Comparison of ENCODE assay signal across 11 cellular contexts in the genomic region with DNA sequence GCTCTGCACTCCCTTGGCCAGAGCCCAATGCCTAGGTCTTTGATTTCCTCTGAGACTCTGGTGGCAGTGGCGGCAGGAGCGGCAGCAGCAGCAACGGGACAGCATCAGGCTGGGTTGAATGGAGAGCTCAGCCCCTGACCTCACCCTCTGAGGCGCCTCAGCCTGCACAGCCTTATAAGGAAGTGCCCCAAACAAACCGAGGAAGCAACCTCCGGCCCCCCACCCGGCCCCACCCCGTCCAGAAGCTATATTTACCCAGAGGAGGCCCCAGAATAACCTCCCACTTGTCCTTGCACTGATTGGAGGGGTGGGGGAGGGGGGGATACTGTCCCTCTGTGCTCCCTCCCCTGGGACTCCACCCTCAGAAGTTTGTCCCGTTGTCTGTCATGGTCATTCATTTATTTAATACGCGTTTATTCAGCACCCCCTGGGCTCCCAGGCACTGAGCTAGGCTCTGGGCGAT. TPM values are rescaled to one million over a fixed set of nuclear protein-coding genes. Genes with fewer than 3 reads are reported as not detected.
DNase-seq lines count a peak whose midpoint lies in the region; ATAC-seq, FAIRE-seq and TF ChIP-seq lines count a peak whose summit lies in the region.
"Had no signal": no experiment of that assay in that cellular context is flagged by ENCODE, and none has a peak within 500 bp of the region (broad histone marks: within the 10 kb centered on the region; RNA-seq: fewer than 3 reads in every experiment).

No MANE protein-coding gene starts in this region.

- H3K36me3 Mint-ChIP-seq in activated T-cell treated with anti-CD3 and anti-CD28 coated beads, Interleukin-2, amount 50 U/mL, for 24 hours (ENCODE audit: low read depth) = peaks cover 4% of the 10 kb centered on the region

- H3K27ac ChIP-seq in HepG2 (ENCODE audit: extremely low read length, insufficient read depth, low read length) = peak overlapping the region; percentile 35
- peak overlapping the region; percentile 80 to 91 (median 83) for H3K27ac ChIP-seq in upper lobe of left lung

- H3K4me3 ChIP-seq in adipocyte (ENCODE audit: low read length) (no peak overlapping the region), HepG2 (replicated peaks in 1 of 3; ENCODE audit: insufficient read depth in 1 of 3, low read depth in 2 of 3, low read length in 3 of 3) (peak overlapping the region; percentile 6 to 69 (median 47)), upper lobe of left lung (no peak overlapping the region)

- H3K9me3 Mint-ChIP-seq in activated T-cell treated with anti-CD3 and anti-CD28 coated beads, Interleukin-2, amount 50 U/mL, for 24 hours = no peaks in the 10 kb centered on the region
- H3K9me3 Mint-ChIP-seq: central memory CD8-positive, alpha-beta T cell had no signal

- H3K9me3 ChIP-seq in adipocyte (ENCODE audit: control insufficient read depth, low read length) (no peaks in the 10 kb centered on the region), HepG2 (ENCODE audit: low read length) (no peaks in the 10 kb centered on the region), upper lobe of left lung (no peaks in the 10 kb centered on the region)

- TF ChIP-seq POLR2A in HepG2 (IDR thresholded peaks at IDR 0.05; ENCODE audit: insufficient read depth in 1 of 2, low read depth in 2 of 2, low read length in 2 of 2) (no peak), upper lobe of left lung (IDR thresholded peaks at IDR 0.05) (peak in 1 of 4 donors; percentile 27)

- ATAC-seq in HepG2 (peak; percentile 8), upper lobe of left lung (ENCODE audit: low FRiP score in 2 of 2) (no peak)

- peak; percentile 84 for DNase-seq in DMS53 (lab: John Stamatoyannopoulos, UW)
- DNase-seq in DMS53 treated with DMSO at 0.1 percent for 48 hours (lab: John Stamatoyannopoulos, UW; ENCODE audit: unreplicated experiment) = no peak
- DNase-seq in adipocyte (ENCODE audit: low read depth) = peak; percentile 38
- peak; percentile 78 for DNase-seq in HepG2 (ENCODE audit: low spot score)
- peak; percentile 53 for DNase-seq in upper lobe of left lung
- no peak for DNase-seq in activated T-cell treated with anti-CD3 and anti-CD28 coated beads, Interleukin-2, amount 50 U/mL, for 24 hours
- no peak for DNase-seq in occipital lobe (lab: John Stamatoyannopoulos, UW)
- no peak for DNase-seq in NCI-H1092 treated with DMSO at 0.1 percent for 48 hours (lab: John Stamatoyannopoulos, UW)

- CTCF ChIA-PET in HepG2 (lab: Yijun Ruan, JAX; ENCODE audit: low intra/inter-chr PET ratio, low total read pairs) = no interaction called here

- no peaks in the 10 kb centered on the region for H3K27me3 ChIP-seq in adipocyte (replicated peaks; ENCODE audit: control insufficient read depth, insufficient read depth, low read length)
- H3K27me3 ChIP-seq in HepG2 (ENCODE audit: control insufficient read depth in 1 of 2, insufficient read depth in 2 of 2, low read length in 2 of 2) = no peaks in the 10 kb centered on the region; a peak in 1 of 5 replicates
- no peaks in the 10 kb centered on the region for H3K27me3 ChIP-seq in upper lobe of left lung

- H3K27ac Mint-ChIP-seq in activated T-cell treated with anti-CD3 and anti-CD28 coated beads, Interleukin-2, amount 50 U/mL, for 24 hours = no peak overlapping the region

- H3K79me2 ChIP-seq in HepG2 (ENCODE audit: insufficient read depth, low read length) = peaks cover 10% of the 10 kb centered on the region

- peak overlapping the region; percentile 96 for H3K4me2 ChIP-seq in HepG2 (ENCODE audit: low read depth, low read length)

- H3K9ac ChIP-seq in adipocyte (ENCODE audit: low read length) = no peak overlapping the region
- H3K9ac ChIP-seq in HepG2 (ENCODE audit: insufficient read depth, low read depth, low read length) = peak overlapping the region; percentile 59; the same call in 1 of the 2 replicates

- TF ChIP-seq CTCF in HepG2 (CRISPR knock-in tag; IDR thresholded peaks at IDR 0.05) (no peak), upper lobe of left lung (IDR thresholded peaks at IDR 0.05) (no peak)

- H3K27me3 Mint-ChIP-seq in activated T-cell treated with anti-CD3 and anti-CD28 coated beads, Interleukin-2, amount 50 U/mL, for 24 hours = no peaks in the 10 kb centered on the region
- H3K27me3 Mint-ChIP-seq: central memory CD8-positive, alpha-beta T cell had no signal

- no peaks in the 10 kb centered on the region for H4K20me1 ChIP-seq in HepG2 (ENCODE audit: insufficient read depth, low read length)

- intact Hi-C loops in HepG2 (cut with micrococcal nuclease; ENCODE audit: unreplicated experiment) = loop anchor here (10.0 kb wide), 1 partner anchor 60 kb away; a partner anchor contains a TSS

- in situ Hi-C loops in HepG2 (cut with HindIII; ENCODE audit: extremely low pct_ligation_motif_present, low pct_unique_long_range_greater_than_20kb) = no loop called here

- H3K4me1 Mint-ChIP-seq in activated T-cell treated with anti-CD3 and anti-CD28 coated beads, Interleukin-2, amount 50 U/mL, for 24 hours (ENCODE audit: low read depth) = peaks cover 27% of the 10 kb centered on the region

- BruUV-seq in HepG2 (replicated peaks; lab: Mats Ljungman, UMichigan) = no TSS peak

- WGBS in HepG2 (ENCODE audit: low lambda C conversion rate) = 0% methylated on average over 3 of the region's 12 CpGs
- WGBS in upper lobe of left lung, 2 donors = 11 to 16% methylated on average over 5 to 9 of the region's 12 CpGs

- H2AFZ ChIP-seq in HepG2 (ENCODE audit: low read length) = no peak overlapping the region

- H3K4me1 ChIP-seq in adipocyte (ENCODE audit: control insufficient read depth, insufficient read depth, low read length) = peaks cover 52% of the 10 kb centered on the region
- H3K4me1 ChIP-seq in HepG2 (ENCODE audit: insufficient read depth, low read length) = peaks cover 77% of the 10 kb centered on the region
- peaks cover 88 to 92% (median 90%) of the 10 kb centered on the region in 4 donors for H3K4me1 ChIP-seq in upper lobe of left lung

- H3K4me3 Mint-ChIP-seq in activated T-cell treated with anti-CD3 and anti-CD28 coated beads, Interleukin-2, amount 50 U/mL, for 24 hours = no peak overlapping the region
- H3K4me3 Mint-ChIP-seq: central memory CD8-positive, alpha-beta T cell had no signal

- no peak for TF ChIP-seq RAD21 in HepG2 (CRISPR knock-in tag; IDR thresholded peaks at IDR 0.05)

- POLR2A ChIA-PET in HepG2 (lab: Yijun Ruan, JAX) = interaction anchor here (0.9 to 11.4 kb wide), 7 partner anchors 9 to 102 kb away, joined by 3 to 189 read pairs (median 3); a partner anchor contains a TSS

- FAIRE-seq in HepG2 (lab: Jason Lieb, UNC) = peak; percentile 65
- FAIRE-seq: A204.1 had no signal

- 0 out of 4 replicates have a peak, but pooled peaks of 1 of the 2 experiments have one; percentile 44 for TF ChIP-seq EP300 in HepG2 (IDR thresholded peaks at IDR 0.05; ENCODE audit: low read depth in 2 of 2, low read length in 2 of 2)
- no peak for TF ChIP-seq EP300 in HepG2 (CRISPR knock-in tag; IDR thresholded peaks at IDR 0.05; ENCODE audit: borderline replicate concordance)
- no peak for TF ChIP-seq EP300 in upper lobe of left lung (IDR thresholded peaks at IDR 0.05)

- H3K36me3 ChIP-seq in adipocyte (ENCODE audit: control insufficient read depth, insufficient read depth, low read length, severe bottlenecking) (no peaks in the 10 kb centered on the region), HepG2 (replicated peaks in 1 of 2; ENCODE audit: control insufficient read depth in 1 of 2, insufficient read depth in 2 of 2, low read length in 2 of 2) (no peaks in the 10 kb centered on the region), upper lobe of left lung (no peaks in the 10 kb centered on the region)

RNA-seq across cellular contexts. Expression of a gene that starts 12.2 kb away (rescaled TPM):
- total RNA-seq in HepG2 (2016; rRNA removed; fragmentation: Illumina TruSeq; extraction: Trizol) = 12.7 and 16.6 TPM in 2 replicates
- total RNA-seq in HepG2 (2016; cell fraction: cytosol; rRNA removed; fragmentation: Illumina TruSeq; extraction: Trizol; ENCODE audit: low read depth) = 0.30 and 0.53 TPM in 2 replicates
- 9.1 and 18.2 TPM in 2 replicates for total RNA-seq in HepG2 (2016; cell fraction: insoluble cytoplasmic fraction; rRNA removed; fragmentation: Illumina TruSeq; extraction: Trizol)
- 1.4 and 1.5 TPM in 2 replicates for total RNA-seq in HepG2 (2016; cell fraction: membrane; rRNA removed; fragmentation: Illumina TruSeq; extraction: Trizol)
- 11.7 and 13.1 TPM in 2 replicates for total RNA-seq in HepG2 (2016; cell fraction: nucleus; rRNA removed; fragmentation: Illumina TruSeq; extraction: Trizol)
- 1.7 and 2.5 TPM in 2 replicates for polyA plus RNA-seq in HepG2 (2011; rRNA removed)
- 1.1 and 1.2 TPM in 2 replicates for polyA plus RNA-seq in HepG2 (2011; cell fraction: cytosol; rRNA removed)
- polyA plus RNA-seq in HepG2 (2011; cell fraction: nucleus; rRNA removed) = 9.3 and 9.7 TPM in 2 replicates
- 3.5 and 3.6 TPM in 2 replicates for polyA plus RNA-seq in HepG2 (2012)
- polyA plus RNA-seq in HepG2 (2016; cell fraction: cytosol; fragmentation: Illumina TruSeq; extraction: Trizol; ENCODE audit: low read depth) = 0.32 and 0.38 TPM in 2 replicates
- polyA plus RNA-seq in HepG2 (2016; cell fraction: insoluble cytoplasmic fraction; fragmentation: Illumina TruSeq; extraction: Trizol; ENCODE audit: low read depth) = 8.6 and 10.8 TPM in 2 replicates
- 0.46 and 0.93 TPM in 2 replicates for polyA plus RNA-seq in HepG2 (2016; cell fraction: membrane; fragmentation: Illumina TruSeq; extraction: Trizol; ENCODE audit: low read depth)
- 27.3 and 27.7 TPM in 2 replicates for polyA plus RNA-seq in HepG2 (2016; cell fraction: nucleus; fragmentation: Illumina TruSeq; extraction: Trizol; ENCODE audit: insufficient read depth, low read depth)
- 0.91 and 2.7 TPM in 2 replicates for polyA minus RNA-seq in HepG2 (2011; rRNA and poly(A)+ RNA removed; ENCODE audit: low replicate concordance)
- polyA minus RNA-seq in HepG2 (2011; cell fraction: cytosol; rRNA and poly(A)+ RNA removed) = 2.4 and 2.5 TPM in 2 replicates
- polyA minus RNA-seq in HepG2 (2011; cell fraction: nucleus; rRNA and poly(A)+ RNA removed) = 1.5 and 1.7 TPM in 2 replicates
- 10 to 100 TPM; 25.9 to 93.5 (median 34.3) TPM for total RNA-seq in upper lobe of left lung
- 24.0 TPM for total RNA-seq in occipital lobe

RNA-seq across cellular contexts. Expression of a gene that starts 23.1 kb away (rescaled TPM):
- not detected in 2 replicates for total RNA-seq in HepG2 (2016; rRNA removed; fragmentation: Illumina TruSeq; extraction: Trizol)
- total RNA-seq in HepG2 (2016; cell fraction: cytosol; rRNA removed; fragmentation: Illumina TruSeq; extraction: Trizol; ENCODE audit: low read depth) = not detected in 2 replicates
- not detected in 2 replicates for total RNA-seq in HepG2 (2016; cell fraction: insoluble cytoplasmic fraction; rRNA removed; fragmentation: Illumina TruSeq; extraction: Trizol)
- not detected in 2 replicates for total RNA-seq in HepG2 (2016; cell fraction: membrane; rRNA removed; fragmentation: Illumina TruSeq; extraction: Trizol)
- not detected in 2 replicates for total RNA-seq in HepG2 (2016; cell fraction: nucleus; rRNA removed; fragmentation: Illumina TruSeq; extraction: Trizol)
- not detected in 2 replicates for polyA plus RNA-seq in HepG2 (2011; rRNA removed)
- polyA plus RNA-seq in HepG2 (2011; cell fraction: cytosol; rRNA removed) = not detected in 2 replicates
- 0.24 TPM in 1 of 2 replicates, not detected in the other for polyA plus RNA-seq in HepG2 (2011; cell fraction: nucleus; rRNA removed)
- polyA plus RNA-seq in HepG2 (2012) = 0.21 TPM in 2 replicates
- not detected in 2 replicates for polyA plus RNA-seq in HepG2 (2016; cell fraction: cytosol; fragmentation: Illumina TruSeq; extraction: Trizol; ENCODE audit: low read depth)
- not detected in 2 replicates for polyA plus RNA-seq in HepG2 (2016; cell fraction: insoluble cytoplasmic fraction; fragmentation: Illumina TruSeq; extraction: Trizol; ENCODE audit: low read depth)
- polyA plus RNA-seq in HepG2 (2016; cell fraction: membrane; fragmentation: Illumina TruSeq; extraction: Trizol; ENCODE audit: low read depth) = not detected in 2 replicates
- polyA plus RNA-seq in HepG2 (2016; cell fraction: nucleus; fragmentation: Illumina TruSeq; extraction: Trizol; ENCODE audit: insufficient read depth, low read depth) = not detected in 2 replicates
- polyA minus RNA-seq in HepG2 (2011; rRNA and poly(A)+ RNA removed; ENCODE audit: low replicate concordance) = not detected in 2 replicates
- not detected in 2 replicates for polyA minus RNA-seq in HepG2 (2011; cell fraction: cytosol; rRNA and poly(A)+ RNA removed)
- not detected in 2 replicates for polyA minus RNA-seq in HepG2 (2011; cell fraction: nucleus; rRNA and poly(A)+ RNA removed)
- under 1 TPM in 2 of 6 donors, not detected in 4; 0.11 to 0.13 TPM for total RNA-seq in upper lobe of left lung
- 95.8 TPM for total RNA-seq in occipital lobe

RNA-seq across cellular contexts. Expression of a gene that starts 40.4 kb away (rescaled TPM):
- total RNA-seq in HepG2 (2016; rRNA removed; fragmentation: Illumina TruSeq; extraction: Trizol) (0.21 and 0.60 TPM in 2 replicates), upper lobe of left lung (1 to 10 TPM in 4 of 6 donors, under 1 TPM in 1, not detected in 1; 0.76 to 8.1 (median 3.9) TPM), occipital lobe (3.1 TPM)
- total RNA-seq in HepG2 (2016; cell fraction: cytosol; rRNA removed; fragmentation: Illumina TruSeq; extraction: Trizol; ENCODE audit: low read depth) = not detected in 2 replicates
- total RNA-seq in HepG2 (2016; cell fraction: insoluble cytoplasmic fraction; rRNA removed; fragmentation: Illumina TruSeq; extraction: Trizol) = 0.28 TPM in 1 of 2 replicates, not detected in the other
- not detected in 2 replicates for total RNA-seq in HepG2 (2016; cell fraction: membrane; rRNA removed; fragmentation: Illumina TruSeq; extraction: Trizol)
- total RNA-seq in HepG2 (2016; cell fraction: nucleus; rRNA removed; fragmentation: Illumina TruSeq; extraction: Trizol) = not detected in 2 replicates
- 0.37 and 0.40 TPM in 2 replicates for polyA plus RNA-seq in HepG2 (2011; rRNA removed)
- 0.14 and 0.16 TPM in 2 replicates for polyA plus RNA-seq in HepG2 (2011; cell fraction: cytosol; rRNA removed)
- polyA plus RNA-seq in HepG2 (2011; cell fraction: nucleus; rRNA removed) = 0.50 and 0.85 TPM in 2 replicates
- 1.3 TPM in 1 of 2 replicates, not detected in the other for polyA plus RNA-seq in HepG2 (2012)
- polyA plus RNA-seq in HepG2 (2016; cell fraction: cytosol; fragmentation: Illumina TruSeq; extraction: Trizol; ENCODE audit: low read depth) = 0.24 TPM in 1 of 2 replicates, not detected in the other
- polyA plus RNA-seq in HepG2 (2016; cell fraction: insoluble cytoplasmic fraction; fragmentation: Illumina TruSeq; extraction: Trizol; ENCODE audit: low read depth) = 0.57 and 0.99 TPM in 2 replicates
- polyA plus RNA-seq in HepG2 (2016; cell fraction: membrane; fragmentation: Illumina TruSeq; extraction: Trizol; ENCODE audit: low read depth) = not detected in 2 replicates
- 0.51 and 1.8 TPM in 2 replicates for polyA plus RNA-seq in HepG2 (2016; cell fraction: nucleus; fragmentation: Illumina TruSeq; extraction: Trizol; ENCODE audit: insufficient read depth, low read depth)
- polyA minus RNA-seq in HepG2 (2011; rRNA and poly(A)+ RNA removed; ENCODE audit: low replicate concordance) = 1.2 TPM in 1 of 2 replicates, not detected in the other
- polyA minus RNA-seq in HepG2 (2011; cell fraction: cytosol; rRNA and poly(A)+ RNA removed) = not detected in 2 replicates
- polyA minus RNA-seq in HepG2 (2011; cell fraction: nucleus; rRNA and poly(A)+ RNA removed) = not detected in 2 replicates

RNA-seq across cellular contexts. Expression of a gene that starts 45.8 kb away (rescaled TPM):
- total RNA-seq in HepG2 (2016; rRNA removed; fragmentation: Illumina TruSeq; extraction: Trizol) (not detected in 2 replicates), upper lobe of left lung (1 to 10 TPM in 1 of 6 donors, under 1 TPM in 2, not detected in 3; 0.14 to 5.0 (median 0.37) TPM), occipital lobe (not detected)
- not detected in 2 replicates for total RNA-seq in HepG2 (2016; cell fraction: cytosol; rRNA removed; fragmentation: Illumina TruSeq; extraction: Trizol; ENCODE audit: low read depth)
- not detected in 2 replicates for total RNA-seq in HepG2 (2016; cell fraction: insoluble cytoplasmic fraction; rRNA removed; fragmentation: Illumina TruSeq; extraction: Trizol)
- not detected in 2 replicates for total RNA-seq in HepG2 (2016; cell fraction: membrane; rRNA removed; fragmentation: Illumina TruSeq; extraction: Trizol)
- not detected in 2 replicates for total RNA-seq in HepG2 (2016; cell fraction: nucleus; rRNA removed; fragmentation: Illumina TruSeq; extraction: Trizol)
- 0.09 TPM in 1 of 2 replicates, not detected in the other for polyA plus RNA-seq in HepG2 (2011; rRNA removed)
- polyA plus RNA-seq in HepG2 (2011; cell fraction: cytosol; rRNA removed) = not detected in 2 replicates
- polyA plus RNA-seq in HepG2 (2011; cell fraction: nucleus; rRNA removed) = 0.40 and 0.62 TPM in 2 replicates
- 0.19 TPM in 1 of 2 replicates, not detected in the other for polyA plus RNA-seq in HepG2 (2012)
- not detected in 2 replicates for polyA plus RNA-seq in HepG2 (2016; cell fraction: cytosol; fragmentation: Illumina TruSeq; extraction: Trizol; ENCODE audit: low read depth)
- not detected in 2 replicates for polyA plus RNA-seq in HepG2 (2016; cell fraction: insoluble cytoplasmic fraction; fragmentation: Illumina TruSeq; extraction: Trizol; ENCODE audit: low read depth)
- not detected in 2 replicates for polyA plus RNA-seq in HepG2 (2016; cell fraction: membrane; fragmentation: Illumina TruSeq; extraction: Trizol; ENCODE audit: low read depth)
- polyA plus RNA-seq in HepG2 (2016; cell fraction: nucleus; fragmentation: Illumina TruSeq; extraction: Trizol; ENCODE audit: insufficient read depth, low read depth) = not detected in 2 replicates
- polyA minus RNA-seq in HepG2 (2011; rRNA and poly(A)+ RNA removed; ENCODE audit: low replicate concordance) = not detected in 2 replicates
- polyA minus RNA-seq in HepG2 (2011; cell fraction: cytosol; rRNA and poly(A)+ RNA removed) = not detected in 2 replicates
- polyA minus RNA-seq in HepG2 (2011; cell fraction: nucleus; rRNA and poly(A)+ RNA removed) = not detected in 2 replicates
- total RNA-seq: SK-MEL-5 had no signal

Comparison
In these comparisons a context has a peak if more than half of its experiments do, and no peak if none do; other contexts are left out.
1. DNase-seq: peak in DMS53 (single experiment), adipocyte (single experiment), HepG2 (single experiment) and upper lobe of left lung (2 of 2); none in DMS53 treated with DMSO at 0.1 percent for 48 hours (single experiment), activated T-cell treated with anti-CD3 and anti-CD28 coated beads, Interleukin-2, amount 50 U/mL, for 24 hours (single experiment), occipital lobe (single experiment) and NCI-H1092 treated with DMSO at 0.1 percent for 48 hours (single experiment).
2. H3K4me3 ChIP-seq: peak in HepG2 (3 of 3); none in adipocyte (single experiment) and upper lobe of left lung (0 of 4).
3. RNA of a gene that starts 23.1 kb away (total RNA-seq): 95.8 TPM in occipital lobe (single experiment); not detected in HepG2 and 0.11 to 0.13 TPM in upper lobe of left lung; every median in the first group is over 10 times any median in the second.